Comparison of ENCODE assay signal across 28 cellular contexts in the genomic region with DNA sequence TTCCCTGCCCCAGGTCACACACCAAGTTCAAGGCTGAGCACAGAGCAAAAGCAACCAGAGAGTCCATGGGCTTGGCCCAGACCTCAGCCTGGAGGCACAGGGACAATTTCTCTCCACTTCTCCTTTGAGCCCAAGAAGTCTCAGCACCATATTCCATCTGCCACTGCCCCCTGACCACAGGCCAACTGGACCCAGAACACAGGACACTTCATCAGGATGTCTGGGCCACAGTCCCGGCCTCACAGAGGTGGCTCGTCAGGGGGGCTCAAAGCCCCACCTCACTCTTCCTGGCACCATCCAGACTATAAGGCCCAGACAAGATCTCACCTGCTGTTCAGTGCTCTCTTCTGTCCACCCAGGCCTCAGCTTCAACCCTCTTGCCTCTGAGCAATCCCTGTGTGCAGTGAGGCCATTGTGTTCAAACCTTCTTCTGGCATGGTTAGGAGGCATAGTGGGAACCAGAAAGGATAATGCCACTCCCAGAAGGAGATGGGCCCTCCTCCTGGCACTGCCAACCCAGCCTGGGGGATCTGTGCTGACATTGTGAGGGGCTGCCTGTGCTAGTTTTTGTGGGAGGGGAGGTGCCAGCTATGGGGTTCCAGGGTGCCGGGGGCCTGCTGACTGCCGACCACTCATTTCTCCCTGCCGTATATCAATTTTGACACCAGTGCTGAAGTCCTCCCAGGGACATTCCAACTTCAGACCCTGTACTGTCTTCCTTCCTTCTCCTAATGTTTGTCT. TPM values are rescaled to one million over a fixed set of nuclear protein-coding genes. Genes with fewer than 3 reads are reported as not detected.
A peak's percentile ranks its signal among the peaks of the same experiment; 100 is the strongest.
DNase-seq lines count a peak whose midpoint lies in the region; ATAC-seq and TF ChIP-seq lines count a peak whose summit lies in the region.
"Had no signal": no experiment of that assay in that cellular context is flagged by ENCODE, and none has a peak within 500 bp of the region (broad histone marks: within the 10 kb centered on the region; RNA-seq: fewer than 3 reads in every experiment).

No MANE protein-coding gene starts in this region.

- H3K4me1 ChIP-seq in right atrium auricular region (no peaks in the 10 kb centered on the region), heart right ventricle (no peaks in the 10 kb centered on the region), aorta (ENCODE audit: control insufficient read depth in 1 of 2, insufficient read depth in 2 of 2, low read length in 2 of 2) (no peaks in the 10 kb centered on the region)
- H3K4me1 ChIP-seq: breast epithelium, HAP-1, right lobe of liver, uterus had no signal

- peaks cover 21% of the 10 kb centered on the region for H3K36me3 Mint-ChIP-seq in activated T-helper 2 cell treated with anti-CD3 and anti-CD28 coated beads, Interferon-gamma antibody, Interleukin-2, Interleukin-4, amounts not matched to agents 10 μg/mL and 5 μg/mL and 100 μg/mL, durations not matched to agents 14 hours and 24 hours and 36 hours (ENCODE audit: low read depth)
- peaks cover 11 to 78% (median 36%) of the 10 kb centered on the region in 3 donors for H3K36me3 Mint-ChIP-seq in naive thymus-derived CD8-positive, alpha-beta T cell
- H3K36me3 Mint-ChIP-seq: WTC11 had no signal

- no peaks in the 10 kb centered on the region for H3K27me3 ChIP-seq in right atrium auricular region
- H3K27me3 ChIP-seq in heart right ventricle, result peaks cover 0 to 9% (median 0%) of the 10 kb centered on the region in 7 donors
- H3K27me3 ChIP-seq in aorta (ENCODE audit: control insufficient read depth in 1 of 2, insufficient read depth in 2 of 2, low read length in 1 of 2), result no peaks in the 10 kb centered on the region
- H3K27me3 ChIP-seq: breast epithelium, ovary, right lobe of liver, uterus had no signal

- H3K27ac Mint-ChIP-seq in activated T-helper 2 cell treated with anti-CD3 and anti-CD28 coated beads, Interferon-gamma antibody, Interleukin-2, Interleukin-4, amounts not matched to agents 10 μg/mL and 5 μg/mL and 100 μg/mL, durations not matched to agents 14 hours and 24 hours and 36 hours, result no peak overlapping the region
- peak overlapping the region; percentile 37 to 98 (median 74) for H3K27ac Mint-ChIP-seq in naive thymus-derived CD8-positive, alpha-beta T cell
- H3K27ac Mint-ChIP-seq: IgD-negative memory B cell, WTC11 had no signal

- H3K4me3 ChIP-seq in right atrium auricular region (no peak overlapping the region), heart right ventricle (no peak overlapping the region), aorta (ENCODE audit: low read length in 2 of 2) (no peak overlapping the region)
- H3K4me3 ChIP-seq: breast epithelium, HAP-1, ovary, right lobe of liver, SK-N-MC, uterus had no signal

- 95 to 100% methylated on average over 5 of the region's 5 CpGs for WGBS in heart right ventricle, 2 donors
- WGBS in aorta, 2 donors, result 98 to 100% methylated on average over 5 of the region's 5 CpGs

- ATAC-seq in heart right ventricle, result no peak
- ATAC-seq in naive thymus-derived CD8-positive, alpha-beta T cell, result no peak
- no peak for ATAC-seq in aorta (ENCODE audit: low FRiP score)
- no peak for ATAC-seq in HG03571 (IDR thresholded peaks at IDR 0.05; ENCODE audit: unreplicated experiment)
- ATAC-seq: right lobe of liver, WTC11 had no signal

- H3K27ac ChIP-seq in right atrium auricular region, result no peak overlapping the region
- H3K27ac ChIP-seq in heart right ventricle, result no peak overlapping the region
- no peak overlapping the region for H3K27ac ChIP-seq in aorta (ENCODE audit: low read depth in 1 of 2, low read length in 2 of 2)
- H3K27ac ChIP-seq: breast epithelium, ovary, right lobe of liver, SK-N-MC, uterus had no signal

- POLR2A ChIA-PET in naive thymus-derived CD8-positive, alpha-beta T cell (lab: Charles Lee), result no interaction called here

- H3K27me3 Mint-ChIP-seq in activated T-helper 2 cell treated with anti-CD3 and anti-CD28 coated beads, Interferon-gamma antibody, Interleukin-2, Interleukin-4, amounts not matched to agents 10 μg/mL and 5 μg/mL and 100 μg/mL, durations not matched to agents 14 hours and 24 hours and 36 hours (ENCODE audit: low read depth), result no peaks in the 10 kb centered on the region
- H3K27me3 Mint-ChIP-seq in naive thymus-derived CD8-positive, alpha-beta T cell, result no peaks in the 10 kb centered on the region

- intact Hi-C loops in heart right ventricle (cut with DNase I) (no loop called here), aorta (cut with DNase I) (no loop called here)
- intact Hi-C loops in activated T-helper 2 cell treated with anti-CD3 and anti-CD28 coated beads, Interferon-gamma antibody, Interleukin-2, Interleukin-4, amounts not matched to agents 10 μg/mL and 5 μg/mL and 100 μg/mL, durations not matched to agents 14 hours and 24 hours and 36 hours (cut with micrococcal nuclease), result no loop called here

- H3K4me3 Mint-ChIP-seq in activated T-helper 2 cell treated with anti-CD3 and anti-CD28 coated beads, Interferon-gamma antibody, Interleukin-2, Interleukin-4, amounts not matched to agents 10 μg/mL and 5 μg/mL and 100 μg/mL, durations not matched to agents 14 hours and 24 hours and 36 hours (ENCODE audit: low read depth), result no peak overlapping the region
- H3K4me3 Mint-ChIP-seq in naive thymus-derived CD8-positive, alpha-beta T cell, result peak overlapping the region in 1 of 10 donors; percentile 52
- H3K4me3 Mint-ChIP-seq: IgD-negative memory B cell, naive B cell, WTC11 had no signal

- peaks cover 3% of the 10 kb centered on the region for H3K4me1 Mint-ChIP-seq in activated T-helper 2 cell treated with anti-CD3 and anti-CD28 coated beads, Interferon-gamma antibody, Interleukin-2, Interleukin-4, amounts not matched to agents 10 μg/mL and 5 μg/mL and 100 μg/mL, durations not matched to agents 14 hours and 24 hours and 36 hours (ENCODE audit: low read depth)
- H3K4me1 Mint-ChIP-seq in naive thymus-derived CD8-positive, alpha-beta T cell, result peaks cover 20 to 70% (median 41%) of the 10 kb centered on the region in 4 donors
- H3K4me1 Mint-ChIP-seq: IgD-negative memory B cell, WTC11 had no signal

- peaks cover 11% of the 10 kb centered on the region for H3K9me3 Mint-ChIP-seq in activated T-helper 2 cell treated with anti-CD3 and anti-CD28 coated beads, Interferon-gamma antibody, Interleukin-2, Interleukin-4, amounts not matched to agents 10 μg/mL and 5 μg/mL and 100 μg/mL, durations not matched to agents 14 hours and 24 hours and 36 hours
- peaks cover 0 to 12% (median 5%) of the 10 kb centered on the region in 9 donors for H3K9me3 Mint-ChIP-seq in naive thymus-derived CD8-positive, alpha-beta T cell
- H3K9me3 Mint-ChIP-seq: WTC11 had no signal

- H3K9me3 ChIP-seq in right atrium auricular region (peaks cover 0 to 7% of the 10 kb centered on the region in 2 donors), heart right ventricle (peaks cover 0 to 7% (median 0%) of the 10 kb centered on the region in 11 donors), aorta (ENCODE audit: control insufficient read depth, low read length) (no peaks in the 10 kb centered on the region)
- H3K9me3 ChIP-seq: ovary, right lobe of liver had no signal

- H3K36me3 ChIP-seq in right atrium auricular region (no peaks in the 10 kb centered on the region), heart right ventricle (no peaks in the 10 kb centered on the region), aorta (ENCODE audit: control insufficient read depth in 1 of 2, insufficient read depth in 2 of 2, low read length in 1 of 2) (no peaks in the 10 kb centered on the region)
- H3K36me3 ChIP-seq: breast epithelium, HAP-1, ovary, right lobe of liver, uterus had no signal

- DNase-seq in right atrium auricular region (ENCODE audit: low spot score) (peak; percentile 21), heart right ventricle (no peak), aorta (peak; percentile 23 to 53), GOT3 (lab: John Stamatoyannopoulos, UW) (no peak), NAMALWA (ENCODE audit: low spot score) (no peak)
- peak; percentile 2 for DNase-seq in activated T-helper 2 cell treated with anti-CD3 and anti-CD28 coated beads, Interferon-gamma antibody, Interleukin-2, Interleukin-4, amounts not matched to agents 10 μg/mL and 5 μg/mL and 100 μg/mL, durations not matched to agents 14 hours and 24 hours and 36 hours (ENCODE audit: low spot score)
- peak in 2 of 10 donors; percentile 0 to 7 for DNase-seq in naive thymus-derived CD8-positive, alpha-beta T cell
- DNase-seq: activated CD4-positive, alpha-beta T cell treated with anti-CD3 and anti-CD28 coated beads, Interleukin-2, amount 50 U/mL, for 4 hours; C1 segment of cervical spinal cord; DMS153; naive B cell; NCI-H1417; NCI-H2171 treated with DMSO at 0.1 percent for 48 hours; NCI-H526 treated with DMSO at 0.1 percent for 48 hours; ovary; RPMI8226; substantia nigra had no signal

- TF ChIP-seq CTCF in right atrium auricular region (IDR thresholded peaks at IDR 0.05) (no peak), heart right ventricle (IDR thresholded peaks at IDR 0.05) (no peak)

RNA-seq across cellular contexts. Expression of a gene that starts 49.7 kb away (rescaled TPM):
- total RNA-seq in right atrium auricular region (not detected), heart right ventricle (1 to 10 TPM in 1 of 10 donors, under 1 TPM in 2, not detected in 7; 0.27 to 1.1 (median 0.49) TPM), aorta (under 1 TPM in 1 of 2 donors, not detected in 1; 0.60 TPM)
- polyA plus RNA-seq in heart right ventricle (1 to 10 TPM in 1 of 2 donors, under 1 TPM in 1; 0.22 to 6.3 TPM), aorta (not detected)
- total RNA-seq in activated T-helper 2 cell treated with anti-CD3 and anti-CD28 coated beads, Interferon-gamma antibody, Interleukin-2, Interleukin-4, amounts not matched to agents 10 μg/mL and 5 μg/mL and 100 μg/mL, durations not matched to agents 14 hours and 24 hours and 36 hours, result not detected in 2 replicates
- not detected for total RNA-seq in naive thymus-derived CD8-positive, alpha-beta T cell
- polyA plus RNA-seq in naive thymus-derived CD8-positive, alpha-beta T cell, result not detected
- total RNA-seq: G401, M059J, mesenteric fat pad, right lobe of liver, WTC11 had no signal
- polyA plus RNA-seq: IgD-negative memory B cell, ovary had no signal

Comparison
In these comparisons a context has a peak if more than half of its experiments do, and no peak if none do; other contexts are left out.
1. DNase-seq: peak in right atrium auricular region (single experiment), activated T-helper 2 cell treated with anti-CD3 and anti-CD28 coated beads, Interferon-gamma antibody, Interleukin-2, Interleukin-4, amounts not matched to agents 10 μg/mL and 5 μg/mL and 100 μg/mL, durations not matched to agents 14 hours and 24 hours and 36 hours (single experiment) and aorta (2 of 2); none in heart right ventricle (0 of 2), GOT3 (single experiment) and NAMALWA (single experiment).